In genomic region chr1:63522891-63523728, GRCh38 we compare ENCODE assay signal across 1 cellular context.
TF ChIP-seq lines count a peak whose summit lies in the region.

A gene with protein sequence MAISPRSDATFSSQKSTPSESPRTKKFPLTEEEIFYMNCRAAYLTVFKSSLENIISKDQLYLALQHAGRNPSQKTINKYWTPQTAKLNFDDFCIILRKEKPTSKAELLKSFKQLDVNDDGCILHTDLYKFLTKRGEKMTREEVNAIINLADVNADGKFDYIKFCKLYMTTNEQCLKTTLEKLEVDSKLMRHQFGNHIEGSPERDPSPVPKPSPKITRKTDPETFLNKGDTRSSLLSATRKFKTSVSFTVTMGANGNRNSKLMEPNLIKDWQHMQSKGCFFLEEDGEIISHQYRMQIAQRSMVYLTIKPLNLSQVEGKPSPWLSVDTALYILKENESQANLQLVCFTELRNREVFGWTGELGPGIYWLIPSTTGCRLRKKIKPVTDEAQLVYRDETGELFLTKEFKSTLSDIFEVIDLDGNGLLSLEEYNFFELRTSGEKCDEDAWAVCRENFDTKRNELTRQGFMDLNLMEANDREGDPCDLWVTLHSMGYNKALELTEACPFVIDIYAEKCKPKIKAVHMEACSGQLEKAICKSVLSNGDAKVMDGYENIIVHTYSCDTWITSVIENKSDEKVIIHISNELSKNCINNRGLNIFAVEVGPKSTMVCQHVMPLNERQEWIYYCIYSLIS (plus strand): TSS chr1:63523525. CDS start chr1:63525573, 2,048 bp downstream.
Gene ITGB3BP, minus strand, starts transcription at chr1:63523225. Its CDS starts 92 bp downstream, at chr1:63523133.

TF ChIP-seq in HepG2, 621 proteins besides CTCF, POLR2A, EP300 and RAD21 (continued from another document and continues in another):
- TF ChIP-seq, protein P1, sequence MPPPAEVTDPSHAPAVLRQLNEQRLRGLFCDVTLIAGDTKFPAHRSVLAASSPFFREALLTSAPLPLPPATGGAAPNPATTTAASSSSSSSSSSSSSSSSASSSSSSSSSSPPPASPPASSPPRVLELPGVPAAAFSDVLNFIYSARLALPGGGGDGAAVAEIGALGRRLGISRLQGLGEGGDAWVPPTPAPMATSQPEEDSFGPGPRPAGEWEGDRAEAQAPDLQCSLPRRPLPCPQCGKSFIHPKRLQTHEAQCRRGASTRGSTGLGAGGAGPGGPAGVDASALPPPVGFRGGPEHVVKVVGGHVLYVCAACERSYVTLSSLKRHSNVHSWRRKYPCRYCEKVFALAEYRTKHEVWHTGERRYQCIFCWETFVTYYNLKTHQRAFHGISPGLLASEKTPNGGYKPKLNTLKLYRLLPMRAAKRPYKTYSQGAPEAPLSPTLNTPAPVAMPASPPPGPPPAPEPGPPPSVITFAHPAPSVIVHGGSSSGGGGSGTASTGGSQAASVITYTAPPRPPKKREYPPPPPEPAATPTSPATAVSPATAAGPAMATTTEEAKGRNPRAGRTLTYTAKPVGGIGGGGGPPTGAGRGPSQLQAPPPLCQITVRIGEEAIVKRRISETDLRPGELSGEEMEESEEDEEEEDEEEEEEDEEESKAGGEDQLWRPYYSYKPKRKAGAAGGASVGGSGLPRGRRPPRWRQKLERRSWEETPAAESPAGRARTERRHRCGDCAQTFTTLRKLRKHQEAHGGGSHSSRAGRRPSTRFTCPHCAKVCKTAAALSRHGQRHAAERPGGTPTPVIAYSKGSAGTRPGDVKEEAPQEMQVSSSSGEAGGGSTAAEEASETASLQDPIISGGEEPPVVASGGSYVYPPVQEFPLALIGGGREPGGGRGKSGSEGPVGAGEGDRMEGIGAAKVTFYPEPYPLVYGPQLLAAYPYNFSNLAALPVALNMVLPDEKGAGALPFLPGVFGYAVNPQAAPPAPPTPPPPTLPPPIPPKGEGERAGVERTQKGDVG (CRISPR knock-in tag; IDR thresholded peaks at IDR 0.05; ENCODE audit: borderline replicate concordance), result 0 out of 2 replicates have a peak, but pooled peaks have one; percentile 23
- TF ChIP-seq SMAD3 (CRISPR knock-in tag; IDR thresholded peaks at IDR 0.05), result peak; percentile 84
- no peak for TF ChIP-seq HDAC6 (IDR thresholded peaks at IDR 0.05; ENCODE audit: low read depth, low read length)
- TF ChIP-seq XBP1 (CRISPR knock-in tag; IDR thresholded peaks at IDR 0.05), result no peak
- TF ChIP-seq ZNF431 (CRISPR knock-in tag; IDR thresholded peaks at IDR 0.05; ENCODE audit: borderline replicate concordance, low read depth), result peak; percentile 73; the same call in 1 of the 2 replicates
- 0 out of 2 replicates have a peak, but pooled peaks have one; percentile 80 for TF ChIP-seq ZNF225 (CRISPR knock-in tag; IDR thresholded peaks at IDR 0.05)
- TF ChIP-seq ZNF430 (CRISPR knock-in tag; IDR thresholded peaks at IDR 0.05), result peak; percentile 20; the same call in 1 of the 2 replicates
- TF ChIP-seq ZNF891 (CRISPR knock-in tag; IDR thresholded peaks at IDR 0.05), result peak; percentile 92; the same call in 1 of the 2 replicates
- TF ChIP-seq ZMAT3 (CRISPR knock-in tag; conservative IDR thresholded peaks at IDR 0.05), result peak; percentile 75; the same call in 1 of the 2 replicates
- TF ChIP-seq, protein P2, sequence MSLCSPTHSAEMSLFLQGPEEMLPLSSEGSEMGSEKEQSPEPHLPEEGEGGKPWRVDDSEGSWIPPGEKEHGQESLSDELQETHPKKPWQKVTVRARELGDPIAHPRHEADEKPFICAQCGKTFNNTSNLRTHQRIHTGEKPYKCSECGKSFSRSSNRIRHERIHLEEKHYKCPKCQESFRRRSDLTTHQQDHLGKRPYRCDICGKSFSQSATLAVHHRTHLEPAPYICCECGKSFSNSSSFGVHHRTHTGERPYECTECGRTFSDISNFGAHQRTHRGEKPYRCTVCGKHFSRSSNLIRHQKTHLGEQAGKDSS (CRISPR knock-in tag; IDR thresholded peaks at IDR 0.05; ENCODE audit: borderline replicate concordance, low read depth), result peak; percentile 96; the same call in 1 of the 2 replicates
- TF ChIP-seq ZGPAT (CRISPR knock-in tag; IDR thresholded peaks at IDR 0.05), result peak; percentile 95
- no peak for TF ChIP-seq ZFAT (CRISPR knock-in tag; conservative IDR thresholded peaks at IDR 0.05)
- TF ChIP-seq CCAR2 (optimal IDR thresholded peaks at IDR 0.05; ENCODE audit: low read depth, low read length), result peak; percentile 80
- peak; percentile 84 for TF ChIP-seq BRF2 (CRISPR knock-in tag; IDR thresholded peaks at IDR 0.05)
- TF ChIP-seq TOPORS (CRISPR knock-in tag; IDR thresholded peaks at IDR 0.05), result peak; percentile 81
- peak; percentile 53; the same call in 1 of the 2 replicates for TF ChIP-seq ZNF136 (CRISPR knock-in tag; IDR thresholded peaks at IDR 0.05; ENCODE audit: low read depth)
- TF ChIP-seq ZBTB33 (CRISPR knock-in tag; IDR thresholded peaks at IDR 0.05), result peak; percentile 56; the same call in 1 of the 2 replicates
- no peak for TF ChIP-seq ZBTB8A (CRISPR knock-in tag; IDR thresholded peaks at IDR 0.05; ENCODE audit: borderline replicate concordance, low read depth)
- no peak for TF ChIP-seq HMGA1 (CRISPR knock-in tag; conservative IDR thresholded peaks at IDR 0.05)
- TF ChIP-seq HNRNPLL (IDR thresholded peaks at IDR 0.05; ENCODE audit: low read depth, low read length, poor library complexity, severe bottlenecking), result peak; percentile 92
- TF ChIP-seq HDAC2 (CRISPR knock-in tag; IDR thresholded peaks at IDR 0.05), result peak; percentile 87
- TF ChIP-seq MTF1 (CRISPR knock-in tag; IDR thresholded peaks at IDR 0.05), result no peak
- TF ChIP-seq SALL2 (CRISPR knock-in tag; IDR thresholded peaks at IDR 0.05), result peak; percentile 89; the same call in 1 of the 2 replicates
- TF ChIP-seq ZNF124 (CRISPR knock-in tag; IDR thresholded peaks at IDR 0.05), result peak; percentile 76
- TF ChIP-seq, protein P3, sequence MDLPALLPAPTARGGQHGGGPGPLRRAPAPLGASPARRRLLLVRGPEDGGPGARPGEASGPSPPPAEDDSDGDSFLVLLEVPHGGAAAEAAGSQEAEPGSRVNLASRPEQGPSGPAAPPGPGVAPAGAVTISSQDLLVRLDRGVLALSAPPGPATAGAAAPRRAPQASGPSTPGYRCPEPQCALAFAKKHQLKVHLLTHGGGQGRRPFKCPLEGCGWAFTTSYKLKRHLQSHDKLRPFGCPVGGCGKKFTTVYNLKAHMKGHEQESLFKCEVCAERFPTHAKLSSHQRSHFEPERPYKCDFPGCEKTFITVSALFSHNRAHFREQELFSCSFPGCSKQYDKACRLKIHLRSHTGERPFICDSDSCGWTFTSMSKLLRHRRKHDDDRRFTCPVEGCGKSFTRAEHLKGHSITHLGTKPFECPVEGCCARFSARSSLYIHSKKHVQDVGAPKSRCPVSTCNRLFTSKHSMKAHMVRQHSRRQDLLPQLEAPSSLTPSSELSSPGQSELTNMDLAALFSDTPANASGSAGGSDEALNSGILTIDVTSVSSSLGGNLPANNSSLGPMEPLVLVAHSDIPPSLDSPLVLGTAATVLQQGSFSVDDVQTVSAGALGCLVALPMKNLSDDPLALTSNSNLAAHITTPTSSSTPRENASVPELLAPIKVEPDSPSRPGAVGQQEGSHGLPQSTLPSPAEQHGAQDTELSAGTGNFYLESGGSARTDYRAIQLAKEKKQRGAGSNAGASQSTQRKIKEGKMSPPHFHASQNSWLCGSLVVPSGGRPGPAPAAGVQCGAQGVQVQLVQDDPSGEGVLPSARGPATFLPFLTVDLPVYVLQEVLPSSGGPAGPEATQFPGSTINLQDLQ (CRISPR knock-in tag; IDR thresholded peaks at IDR 0.05), result 0 out of 2 replicates have a peak, but pooled peaks have one; percentile 72
- no peak; the same call in 1 of the 2 replicates for TF ChIP-seq ZNF639 (CRISPR knock-in tag; conservative IDR thresholded peaks at IDR 0.05)
- no peak; the same call in 1 of the 2 replicates for TF ChIP-seq IRX3 (CRISPR knock-in tag; IDR thresholded peaks at IDR 0.05; ENCODE audit: borderline replicate concordance, low read depth)
- TF ChIP-seq MYNN (CRISPR knock-in tag; IDR thresholded peaks at IDR 0.05; ENCODE audit: low read depth), result no peak
- TF ChIP-seq KDM5B (CRISPR knock-in tag; IDR thresholded peaks at IDR 0.05; ENCODE audit: borderline replicate concordance), result peak; percentile 94
- peak; percentile 97; the same call in 1 of the 2 replicates for TF ChIP-seq KDM2A (CRISPR knock-in tag; IDR thresholded peaks at IDR 0.05; ENCODE audit: borderline replicate concordance, low read depth)
- TF ChIP-seq ZNF782 (CRISPR knock-in tag; IDR thresholded peaks at IDR 0.05; ENCODE audit: borderline replicate concordance), result 0 out of 2 replicates have a peak, but pooled peaks have one; percentile 43
- peak; percentile 69 for TF ChIP-seq FOSL2 (CRISPR knock-in tag; IDR thresholded peaks at IDR 0.05)
- peak; percentile 69 for TF ChIP-seq ZBTB14 (CRISPR knock-in tag; IDR thresholded peaks at IDR 0.05)
- TF ChIP-seq, protein P4, sequence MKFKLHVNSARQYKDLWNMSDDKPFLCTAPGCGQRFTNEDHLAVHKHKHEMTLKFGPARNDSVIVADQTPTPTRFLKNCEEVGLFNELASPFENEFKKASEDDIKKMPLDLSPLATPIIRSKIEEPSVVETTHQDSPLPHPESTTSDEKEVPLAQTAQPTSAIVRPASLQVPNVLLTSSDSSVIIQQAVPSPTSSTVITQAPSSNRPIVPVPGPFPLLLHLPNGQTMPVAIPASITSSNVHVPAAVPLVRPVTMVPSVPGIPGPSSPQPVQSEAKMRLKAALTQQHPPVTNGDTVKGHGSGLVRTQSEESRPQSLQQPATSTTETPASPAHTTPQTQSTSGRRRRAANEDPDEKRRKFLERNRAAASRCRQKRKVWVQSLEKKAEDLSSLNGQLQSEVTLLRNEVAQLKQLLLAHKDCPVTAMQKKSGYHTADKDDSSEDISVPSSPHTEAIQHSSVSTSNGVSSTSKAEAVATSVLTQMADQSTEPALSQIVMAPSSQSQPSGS (CRISPR knock-in tag; IDR thresholded peaks at IDR 0.05), result peak; percentile 79; the same call in 1 of the 2 replicates
- peak; percentile 60; the same call in 1 of the 2 replicates for TF ChIP-seq SATB2 (CRISPR knock-in tag; IDR thresholded peaks at IDR 0.05)
- TF ChIP-seq PREB (CRISPR knock-in tag; IDR thresholded peaks at IDR 0.05), result no peak
- peak; percentile 89; the same call in 1 of the 2 replicates for TF ChIP-seq NFKB2 (CRISPR knock-in tag; IDR thresholded peaks at IDR 0.05; ENCODE audit: borderline replicate concordance)
